In genomic region chr10:74400186-74400585, GRCh38 we compare ENCODE assay signal across 10 cellular contexts.
"Had no signal": no experiment of that assay in that cellular context is flagged by ENCODE, and none has a peak within 500 bp of the region (broad histone marks: within the 10 kb centered on the region; RNA-seq: fewer than 3 reads in every experiment).

No MANE protein-coding gene starts in this region.

- H3K4me3 ChIP-seq: GM23248, GM23338, HAP-1 had no signal

- H2AFZ ChIP-seq: GM23248, GM23338 had no signal

- H3K9me3 Mint-ChIP-seq: HFFc6 had no signal

- H3K27ac Mint-ChIP-seq: GM23338, H9, HFFc6 had no signal

- H3K9ac ChIP-seq: GM23248 had no signal

- H3K4me2 ChIP-seq: GM23338 had no signal

- ATAC-seq: GM23338, HCT116 had no signal

- H3K4me1 ChIP-seq: HAP-1 had no signal

- H3K9me3 ChIP-seq: HAP-1 had no signal

- H3K36me3 ChIP-seq: HAP-1 had no signal

- FAIRE-seq: H1 had no signal

- DNase-seq: GM23248, GOT3, H7, H9, HCEC 1CT, HFFc6 had no signal

- H3K4me3 Mint-ChIP-seq: GM23338, H9, HFFc6 had no signal

- H3K27ac ChIP-seq: GM23248 had no signal

- H3K4me1 Mint-ChIP-seq: GM23338, H9 had no signal
